Comparison of ENCODE assay signal across 9 cellular contexts in genomic region chr22:30267382-30268302, GRCh38. TPM values are rescaled to one million over a fixed set of nuclear protein-coding genes. Genes with fewer than 3 reads are reported as not detected.
A peak's percentile ranks its signal among the peaks of the same experiment; 100 is the strongest.
DNase-seq lines count a peak whose midpoint lies in the region; ATAC-seq and TF ChIP-seq lines count a peak whose summit lies in the region.
"Had no signal": no experiment of that assay in that cellular context is flagged by ENCODE, and none has a peak within 500 bp of the region (broad histone marks: within the 10 kb centered on the region; RNA-seq: fewer than 3 reads in every experiment).

No MANE protein-coding gene starts in this region.

- no peaks in the 10 kb centered on the region for H3K79me2 ChIP-seq in neural progenitor cell (ENCODE audit: low read depth)

- H3K9me3 Mint-ChIP-seq in central memory CD8-positive, alpha-beta T cell, result no peaks in the 10 kb centered on the region
- H3K9me3 Mint-ChIP-seq in neural progenitor cell (no peaks in the 10 kb centered on the region), progenitor cell of endocrine pancreas (ENCODE audit: low read depth) (no peaks in the 10 kb centered on the region)

- no peak overlapping the region for H3K9ac ChIP-seq in neural progenitor cell

- H3K4me3 ChIP-seq in HEK293 (ENCODE audit: low read depth, low read length), result no peak overlapping the region
- H3K4me3 ChIP-seq in neural progenitor cell, result no peak overlapping the region

- DNase-seq in T-helper 22 cell (ENCODE audit: low read depth), result peak; percentile 39
- DNase-seq in central memory CD8-positive, alpha-beta T cell (ENCODE audit: low spot score in 2 of 2), result peak in 1 of 2 donors; percentile 34
- DNase-seq in stimulated activated CD8-positive, alpha-beta memory T cell treated with anti-CD3 and anti-CD28 coated beads, Interleukin-15, amount 100 ng/mL, for 1 hour (ENCODE audit: low read depth), result peak; percentile 36
- DNase-seq in neural progenitor cell (ENCODE audit: low spot score), result no peak
- no peak for DNase-seq in progenitor cell of endocrine pancreas (ENCODE audit: low spot score, unreplicated experiment)
- no peak for DNase-seq in HT-29 (ENCODE audit: low spot score)
- DNase-seq: MM.1S had no signal

- POLR2A ChIA-PET in HEK293 (lab: Yijun Ruan, JAX), result no interaction called here

- no peaks in the 10 kb centered on the region for H3K36me3 ChIP-seq in HEK293 (ENCODE audit: control insufficient read depth in 2 of 2, insufficient read depth in 1 of 2, low read length in 2 of 2)
- H3K36me3 ChIP-seq in neural progenitor cell, result no peaks in the 10 kb centered on the region

- peak overlapping the region; percentile 96 for H3K27ac Mint-ChIP-seq in central memory CD8-positive, alpha-beta T cell (ENCODE audit: low read depth)
- H3K27ac Mint-ChIP-seq in neural progenitor cell, result no peak overlapping the region
- no peak overlapping the region for H3K27ac Mint-ChIP-seq in progenitor cell of endocrine pancreas

- peak overlapping the region; percentile 90 for H3K4me3 Mint-ChIP-seq in central memory CD8-positive, alpha-beta T cell
- no peak overlapping the region for H3K4me3 Mint-ChIP-seq in neural progenitor cell
- no peak overlapping the region for H3K4me3 Mint-ChIP-seq in progenitor cell of endocrine pancreas (ENCODE audit: low read depth)

- H2AFZ ChIP-seq in neural progenitor cell (replicated peaks), result no peak overlapping the region

- no peak overlapping the region for H3K4me2 ChIP-seq in neural progenitor cell

- peak; percentile 15 for ATAC-seq in central memory CD8-positive, alpha-beta T cell (replicated peaks; ENCODE audit: extremely low read depth, poor library complexity, severe bottlenecking)
- ATAC-seq in HG03442 (IDR thresholded peaks at IDR 0.05; ENCODE audit: unreplicated experiment), result no peak

- H3K9me3 ChIP-seq in HEK293 (ENCODE audit: control insufficient read depth, insufficient read depth, low read depth, low read length) (no peaks in the 10 kb centered on the region), neural progenitor cell (ENCODE audit: low read depth) (no peaks in the 10 kb centered on the region)

- H3K27me3 ChIP-seq in neural progenitor cell, result peaks cover 4% of the 10 kb centered on the region

- no peaks in the 10 kb centered on the region for H3K27me3 Mint-ChIP-seq in central memory CD8-positive, alpha-beta T cell
- peaks cover 10% of the 10 kb centered on the region for H3K27me3 Mint-ChIP-seq in neural progenitor cell (ENCODE audit: insufficient read depth, low read depth)
- H3K27me3 Mint-ChIP-seq in progenitor cell of endocrine pancreas, result peaks cover 16% of the 10 kb centered on the region

- no peak overlapping the region for H3K27ac ChIP-seq in HEK293 (ENCODE audit: extremely low read depth, low read depth, low read length)
- no peak overlapping the region for H3K27ac ChIP-seq in neural progenitor cell

- TF ChIP-seq CTCF in HEK293 (tag by site-specific recombination; IDR thresholded peaks at IDR 0.05), result no peak
- TF ChIP-seq CTCF in neural progenitor cell (IDR thresholded peaks at IDR 0.05), result no peak
- TF ChIP-seq CTCF in progenitor cell of endocrine pancreas (IDR thresholded peaks at IDR 0.05; ENCODE audit: unreplicated experiment), result no peak

- H3F3A ChIP-seq in neural progenitor cell (ENCODE audit: low read depth), result no peaks in the 10 kb centered on the region

- H4K20me1 ChIP-seq in neural progenitor cell (ENCODE audit: low read depth), result no peaks in the 10 kb centered on the region

- H3K4me1 Mint-ChIP-seq in central memory CD8-positive, alpha-beta T cell, result peaks cover 53% of the 10 kb centered on the region
- H3K4me1 Mint-ChIP-seq in neural progenitor cell (peaks cover 6% of the 10 kb centered on the region), progenitor cell of endocrine pancreas (ENCODE audit: low read depth) (no peaks in the 10 kb centered on the region)

- peaks cover 30% of the 10 kb centered on the region for H3K36me3 Mint-ChIP-seq in central memory CD8-positive, alpha-beta T cell (ENCODE audit: insufficient read depth)
- H3K36me3 Mint-ChIP-seq in neural progenitor cell, result no peaks in the 10 kb centered on the region
- H3K36me3 Mint-ChIP-seq in progenitor cell of endocrine pancreas (ENCODE audit: insufficient read depth), result no peaks in the 10 kb centered on the region

- CTCF ChIA-PET in HEK293 (lab: Yijun Ruan, JAX), result interaction anchor here (2.6 to 3.2 kb wide), 2 partner anchors 12 to 20 kb away, joined by 6 to 19 read pairs; no protein-coding TSS in a partner anchor

- H3K4me1 ChIP-seq in HEK293 (ENCODE audit: control insufficient read depth, insufficient read depth, low read length), result no peaks in the 10 kb centered on the region
- no peaks in the 10 kb centered on the region for H3K4me1 ChIP-seq in neural progenitor cell

TF ChIP-seq in HEK293, 187 proteins besides CTCF, POLR2A, EP300 and RAD21:
- TF ChIP-seq ZNF629 (tag by site-specific recombination; IDR thresholded peaks at IDR 0.05), result no peak
- TF ChIP-seq ZNF768 (tag by site-specific recombination; IDR thresholded peaks at IDR 0.05), result 0 out of 2 replicates have a peak, but pooled peaks have one; percentile 76
- TF ChIP-seq GFI1B (tag by site-specific recombination; IDR thresholded peaks at IDR 0.05), result no peak

RNA-seq across cellular contexts. Expression of gene OSM, which starts 1.0 kb away (rescaled TPM):
- total RNA-seq in neural progenitor cell (ENCODE audit: low replicate concordance) (not detected in 2 replicates), progenitor cell of endocrine pancreas (not detected in 2 replicates)
- not detected in 2 replicates for total RNA-seq in HT-29 (2014; rRNA removed; shearing (Covaris generic))

RNA-seq across cellular contexts. Expression of gene LIF, which starts 21.1 kb away (rescaled TPM):
- 0.21 and 0.50 TPM in 2 replicates for total RNA-seq in neural progenitor cell (ENCODE audit: low replicate concordance)
- total RNA-seq in progenitor cell of endocrine pancreas, result 2.3 and 3.6 TPM in 2 replicates
- 48.5 and 50.2 TPM in 2 replicates for total RNA-seq in HT-29 (2014; rRNA removed; shearing (Covaris generic))

RNA-seq across cellular contexts. Expression of gene CASTOR1, which starts 21.7 kb away (rescaled TPM):
- total RNA-seq in neural progenitor cell (ENCODE audit: low replicate concordance) (6.2 and 23.1 TPM in 2 replicates), progenitor cell of endocrine pancreas (7.2 and 9.3 TPM in 2 replicates)
- total RNA-seq in HT-29 (2014; rRNA removed; shearing (Covaris generic)), result 1.5 and 2.0 TPM in 2 replicates

RNA-seq across cellular contexts. Expression of gene TBC1D10A, which starts 59.1 kb away (rescaled TPM):
- total RNA-seq in neural progenitor cell (ENCODE audit: low replicate concordance), result 6.2 and 10.2 TPM in 2 replicates
- 10.6 and 13.4 TPM in 2 replicates for total RNA-seq in progenitor cell of endocrine pancreas
- 17.2 and 17.4 TPM in 2 replicates for total RNA-seq in HT-29 (2014; rRNA removed; shearing (Covaris generic))

Comparison
In these comparisons a context has a peak if more than half of its experiments do, and no peak if none do; other contexts are left out.
1. DNase-seq: peak in T-helper 22 cell (single experiment) and stimulated activated CD8-positive, alpha-beta memory T cell treated with anti-CD3 and anti-CD28 coated beads, Interleukin-15, amount 100 ng/mL, for 1 hour (single experiment); none in neural progenitor cell (single experiment), progenitor cell of endocrine pancreas (single experiment) and HT-29 (single experiment).
2. RNA of gene LIF, which starts 21.1 kb away (total RNA-seq): 48.5 to 50.2 TPM in HT-29; 2.3 to 3.6 TPM in progenitor cell of endocrine pancreas and 0.21 to 0.50 TPM in neural progenitor cell; every median in the first group is over 10 times any median in the second.